ENCODE assay signal across 2 cellular contexts in genomic region chr22:30998329-30998728, GRCh38.
TF ChIP-seq lines count a peak whose summit lies in the region.

No MANE protein-coding gene starts in this region.

TF ChIP-seq in GM23338, 12 proteins besides CTCF, POLR2A, EP300 and RAD21 (continued from another document):
- no peak for TF ChIP-seq ZNF462 (CRISPR knock-in tag; IDR thresholded peaks at IDR 0.05)
- TF ChIP-seq POLR2AphosphoS5 (IDR thresholded peaks at IDR 0.05; ENCODE audit: low read depth), result no peak
- TF ChIP-seq NANOG (IDR thresholded peaks at IDR 0.05; ENCODE audit: borderline replicate concordance), result no peak
- no peak for TF ChIP-seq ZNF114 (CRISPR knock-in tag; IDR thresholded peaks at IDR 0.05)
- TF ChIP-seq CREB1 (CRISPR knock-in tag; IDR thresholded peaks at IDR 0.05; ENCODE audit: low read depth), result no peak
- TF ChIP-seq EZH2phosphoT487 (IDR thresholded peaks at IDR 0.05; ENCODE audit: unreplicated experiment), result no peak

TF ChIP-seq in K562, 482 proteins besides CTCF, POLR2A, EP300 and RAD21 (continued from another document):
- no peak for TF ChIP-seq BHLHE40 (IDR thresholded peaks at IDR 0.05; ENCODE audit: low read length)
- no peak for TF ChIP-seq ZNF280B (CRISPR knock-in tag; IDR thresholded peaks at IDR 0.05)
- no peak for TF ChIP-seq ZBTB34 (CRISPR knock-in tag; IDR thresholded peaks at IDR 0.05)
- TF ChIP-seq LCOR (CRISPR knock-in tag; IDR thresholded peaks at IDR 0.05), result no peak
- TF ChIP-seq ESRRA (IDR thresholded peaks at IDR 0.05; ENCODE audit: borderline replicate concordance, low read depth), result peak; percentile 45; the same call in 1 of the 2 replicates
- TF ChIP-seq RFX1 (IDR thresholded peaks at IDR 0.05), result peak; percentile 81
- TF ChIP-seq CBX5 (IDR thresholded peaks at IDR 0.05; ENCODE audit: borderline replicate concordance, low read depth), result no peak
- TF ChIP-seq ETV6 (IDR thresholded peaks at IDR 0.05; ENCODE audit: borderline replicate concordance in 1 of 2, low read depth in 2 of 2, low read length in 1 of 2), result no peak
- no peak for TF ChIP-seq ETV6 (CRISPR knock-in tag; IDR thresholded peaks at IDR 0.05; ENCODE audit: borderline replicate concordance)
